ENCODE assay signal across 8 cellular contexts in genomic region chr20:45987108-45987780, GRCh38. TPM values are rescaled to one million over a fixed set of nuclear protein-coding genes. Genes with fewer than 3 reads are reported as not detected.
DNase-seq lines count a peak whose midpoint lies in the region; ATAC-seq and TF ChIP-seq lines count a peak whose summit lies in the region.

No MANE protein-coding gene starts in this region.

- no peaks in the 10 kb centered on the region for H3K4me1 Mint-ChIP-seq in activated naive CD8-positive, alpha-beta T cell treated with anti-CD3 and anti-CD28 coated beads for 36 hours

- DNase-seq in GM10266 (ENCODE audit: extremely low spot score) (peak; percentile 77), LoVo (ENCODE audit: low spot score) (peak; percentile 30), T follicular helper cell (ENCODE audit: low read depth) (peak; percentile 61), left cardiac atrium (peak; percentile 78), sciatic nerve (ENCODE audit: low spot score) (peak; percentile 82), ureter (ENCODE audit: low spot score) (no peak)
- peak; percentile 75 for DNase-seq in activated naive CD8-positive, alpha-beta T cell treated with anti-CD3 and anti-CD28 coated beads for 36 hours

- intact Hi-C loops in left cardiac atrium (cut with DNase I) (no loop called here), sciatic nerve (cut with DNase I) (no loop called here)

- H3K27me3 Mint-ChIP-seq in activated naive CD8-positive, alpha-beta T cell treated with anti-CD3 and anti-CD28 coated beads for 36 hours, result peaks cover 31% of the 10 kb centered on the region

- no peak overlapping the region for H3K4me3 Mint-ChIP-seq in activated naive CD8-positive, alpha-beta T cell treated with anti-CD3 and anti-CD28 coated beads for 36 hours

- H3K9me3 Mint-ChIP-seq in activated naive CD8-positive, alpha-beta T cell treated with anti-CD3 and anti-CD28 coated beads for 36 hours, result no peaks in the 10 kb centered on the region

- no peak overlapping the region for H3K27ac Mint-ChIP-seq in activated naive CD8-positive, alpha-beta T cell treated with anti-CD3 and anti-CD28 coated beads for 36 hours

- ATAC-seq in left cardiac atrium, result peak; percentile 82 to 90
- peak; percentile 82 for ATAC-seq in sciatic nerve
- no peak for ATAC-seq in GM21786 (IDR thresholded peaks at IDR 0.05; ENCODE audit: unreplicated experiment)

- TF ChIP-seq CTCF in GM10266 (IDR thresholded peaks at IDR 0.05; ENCODE audit: control insufficient read depth, insufficient read depth, low read depth, missing control alignments), result peak; percentile 95

- H3K36me3 Mint-ChIP-seq in activated naive CD8-positive, alpha-beta T cell treated with anti-CD3 and anti-CD28 coated beads for 36 hours, result no peaks in the 10 kb centered on the region

RNA-seq across cellular contexts. Expression of gene ZNF335, which starts 15.2 kb away (rescaled TPM):
- total RNA-seq in activated naive CD8-positive, alpha-beta T cell treated with anti-CD3 and anti-CD28 coated beads for 36 hours, result 10 to 100 TPM; 28.0 to 29.0 TPM
- total RNA-seq in left cardiac atrium (1 to 10 TPM; 9.1 to 9.8 TPM), sciatic nerve (22.3 TPM), ureter (23.9 TPM)

RNA-seq across cellular contexts. Expression of gene MMP9, which starts 21.5 kb away (rescaled TPM):
- total RNA-seq in activated naive CD8-positive, alpha-beta T cell treated with anti-CD3 and anti-CD28 coated beads for 36 hours, result under 1 TPM in 1 of 2 experiments, not detected in 1; 0.08 TPM
- total RNA-seq in left cardiac atrium (1 to 10 TPM; 1.1 to 1.4 TPM), sciatic nerve (5.0 TPM), ureter (1.4 TPM)

RNA-seq across cellular contexts. Expression of gene SLC12A5, which starts 41.8 kb away (rescaled TPM):
- under 1 TPM; 0.26 to 0.52 TPM for total RNA-seq in activated naive CD8-positive, alpha-beta T cell treated with anti-CD3 and anti-CD28 coated beads for 36 hours
- 1 to 10 TPM; 2.6 to 3.2 TPM for total RNA-seq in left cardiac atrium
- 3.9 TPM for total RNA-seq in sciatic nerve
- total RNA-seq in ureter, result not detected

RNA-seq across cellular contexts. Expression of gene PCIF1, which starts 52.8 kb away (rescaled TPM):
- 10 to 100 TPM; 28.4 to 30.2 TPM for total RNA-seq in activated naive CD8-positive, alpha-beta T cell treated with anti-CD3 and anti-CD28 coated beads for 36 hours
- total RNA-seq in left cardiac atrium (10 to 100 TPM; 23.1 to 27.6 TPM), sciatic nerve (38.2 TPM), ureter (37.5 TPM)
